Comparison of ENCODE assay signal across 1 cellular context in genomic region chrX:40998123-40998522, GRCh38.
TF ChIP-seq lines count a peak whose summit lies in the region.

No MANE protein-coding gene starts in this region.

TF ChIP-seq in WTC11, 78 proteins besides CTCF, POLR2A, EP300 and RAD21 (continued from another document):
- TF ChIP-seq, protein P1, sequence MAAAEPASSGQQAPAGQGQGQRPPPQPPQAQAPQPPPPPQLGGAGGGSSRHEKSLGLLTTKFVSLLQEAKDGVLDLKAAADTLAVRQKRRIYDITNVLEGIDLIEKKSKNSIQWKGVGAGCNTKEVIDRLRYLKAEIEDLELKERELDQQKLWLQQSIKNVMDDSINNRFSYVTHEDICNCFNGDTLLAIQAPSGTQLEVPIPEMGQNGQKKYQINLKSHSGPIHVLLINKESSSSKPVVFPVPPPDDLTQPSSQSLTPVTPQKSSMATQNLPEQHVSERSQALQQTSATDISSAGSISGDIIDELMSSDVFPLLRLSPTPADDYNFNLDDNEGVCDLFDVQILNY (CRISPR knock-in tag; IDR thresholded peaks at IDR 0.05) = no peak
- TF ChIP-seq, protein P2, sequence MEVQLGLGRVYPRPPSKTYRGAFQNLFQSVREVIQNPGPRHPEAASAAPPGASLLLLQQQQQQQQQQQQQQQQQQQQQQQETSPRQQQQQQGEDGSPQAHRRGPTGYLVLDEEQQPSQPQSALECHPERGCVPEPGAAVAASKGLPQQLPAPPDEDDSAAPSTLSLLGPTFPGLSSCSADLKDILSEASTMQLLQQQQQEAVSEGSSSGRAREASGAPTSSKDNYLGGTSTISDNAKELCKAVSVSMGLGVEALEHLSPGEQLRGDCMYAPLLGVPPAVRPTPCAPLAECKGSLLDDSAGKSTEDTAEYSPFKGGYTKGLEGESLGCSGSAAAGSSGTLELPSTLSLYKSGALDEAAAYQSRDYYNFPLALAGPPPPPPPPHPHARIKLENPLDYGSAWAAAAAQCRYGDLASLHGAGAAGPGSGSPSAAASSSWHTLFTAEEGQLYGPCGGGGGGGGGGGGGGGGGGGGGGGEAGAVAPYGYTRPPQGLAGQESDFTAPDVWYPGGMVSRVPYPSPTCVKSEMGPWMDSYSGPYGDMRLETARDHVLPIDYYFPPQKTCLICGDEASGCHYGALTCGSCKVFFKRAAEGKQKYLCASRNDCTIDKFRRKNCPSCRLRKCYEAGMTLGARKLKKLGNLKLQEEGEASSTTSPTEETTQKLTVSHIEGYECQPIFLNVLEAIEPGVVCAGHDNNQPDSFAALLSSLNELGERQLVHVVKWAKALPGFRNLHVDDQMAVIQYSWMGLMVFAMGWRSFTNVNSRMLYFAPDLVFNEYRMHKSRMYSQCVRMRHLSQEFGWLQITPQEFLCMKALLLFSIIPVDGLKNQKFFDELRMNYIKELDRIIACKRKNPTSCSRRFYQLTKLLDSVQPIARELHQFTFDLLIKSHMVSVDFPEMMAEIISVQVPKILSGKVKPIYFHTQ (CRISPR knock-in tag; IDR thresholded peaks at IDR 0.05) = no peak
- TF ChIP-seq MAX (CRISPR knock-in tag; IDR thresholded peaks at IDR 0.05) (no peak), TEAD4 (CRISPR knock-in tag; IDR thresholded peaks at IDR 0.05) (no peak)
- TF ChIP-seq, protein P3, sequence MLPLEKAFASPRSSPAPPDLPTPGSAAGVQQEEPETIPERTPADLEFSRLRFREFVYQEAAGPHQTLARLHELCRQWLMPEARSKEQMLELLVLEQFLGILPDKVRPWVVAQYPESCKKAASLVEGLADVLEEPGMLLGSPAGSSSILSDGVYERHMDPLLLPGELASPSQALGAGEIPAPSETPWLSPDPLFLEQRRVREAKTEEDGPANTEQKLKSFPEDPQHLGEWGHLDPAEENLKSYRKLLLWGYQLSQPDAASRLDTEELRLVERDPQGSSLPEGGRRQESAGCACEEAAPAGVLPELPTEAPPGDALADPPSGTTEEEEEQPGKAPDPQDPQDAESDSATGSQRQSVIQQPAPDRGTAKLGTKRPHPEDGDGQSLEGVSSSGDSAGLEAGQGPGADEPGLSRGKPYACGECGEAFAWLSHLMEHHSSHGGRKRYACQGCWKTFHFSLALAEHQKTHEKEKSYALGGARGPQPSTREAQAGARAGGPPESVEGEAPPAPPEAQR (CRISPR knock-in tag; IDR thresholded peaks at IDR 0.05) = no peak
TF ChIP-seq in WTC11: peak in this region for 0.
